8 cellular contexts compared by ENCODE assay signal in the genomic region with DNA sequence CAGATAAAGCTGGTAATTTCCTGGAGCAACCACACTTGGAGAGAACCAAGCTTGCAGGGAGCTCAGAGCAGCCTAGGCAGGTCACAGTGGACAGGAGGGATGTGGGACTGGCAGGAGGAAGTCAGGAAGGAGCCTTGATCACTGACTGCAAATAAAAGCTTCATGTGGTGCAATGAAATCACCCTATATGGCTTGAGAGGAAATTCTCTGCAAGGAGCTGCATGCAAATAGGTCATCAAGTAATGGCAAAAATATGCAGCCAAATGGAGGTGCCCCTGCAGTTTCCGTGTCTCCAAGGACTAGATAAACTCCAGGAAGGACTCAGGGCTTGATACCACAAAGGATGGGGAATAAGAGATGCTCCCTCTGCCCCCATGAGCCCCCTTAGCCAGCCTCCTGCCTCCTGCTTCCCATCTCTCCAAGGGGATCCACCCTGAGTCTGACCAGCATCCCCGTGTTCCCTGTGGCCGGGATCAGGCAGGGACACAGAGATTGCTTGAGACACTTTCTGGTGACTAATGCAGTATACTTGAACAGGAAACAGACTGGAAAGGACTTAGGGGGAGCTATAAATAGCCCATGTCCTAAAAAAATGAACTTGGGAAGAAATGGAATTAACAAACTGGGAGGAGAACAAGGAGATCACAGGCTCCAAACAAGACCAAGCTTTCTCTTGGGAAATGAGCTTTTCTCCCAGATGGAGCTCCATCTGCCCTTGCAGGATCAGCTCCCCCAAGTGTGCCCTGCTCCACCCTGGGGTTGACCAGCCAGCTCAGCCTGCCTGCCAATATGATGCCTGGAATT. TPM values are rescaled to one million over a fixed set of nuclear protein-coding genes. Genes with fewer than 3 reads are reported as not detected.
DNase-seq lines count a peak whose midpoint lies in the region; ATAC-seq, FAIRE-seq and TF ChIP-seq lines count a peak whose summit lies in the region.

No MANE protein-coding gene starts in this region.

- H3K27ac ChIP-seq in KOPT-K1 (ENCODE audit: low read depth, low read length, poor library complexity, severe bottlenecking) (peak overlapping the region; percentile 45), kidney (ENCODE audit: low read depth in 2 of 2, low read length in 2 of 2) (peak overlapping the region; percentile 90 to 92), thyroid gland (peak overlapping the region; percentile 82 to 89 (median 86))

- H3K9ac ChIP-seq in kidney (ENCODE audit: low read length in 2 of 2): peak overlapping the region in 1 of 2 donors; percentile 15

- no peak for TF ChIP-seq CTCF in kidney (IDR thresholded peaks at IDR 0.05; ENCODE audit: borderline replicate concordance, extremely low read depth, insufficient read depth)
- no peak for TF ChIP-seq CTCF in thyroid gland (IDR thresholded peaks at IDR 0.05)
- TF ChIP-seq CTCF in GM10266 (IDR thresholded peaks at IDR 0.05; ENCODE audit: control insufficient read depth, insufficient read depth, low read depth, missing control alignments): no peak
- no peak for TF ChIP-seq CTCF in GM13977 (IDR thresholded peaks at IDR 0.05; ENCODE audit: extremely low read depth, insufficient read depth, missing control alignments)

- no peak for FAIRE-seq in kidney (lab: Jason Lieb, UNC)

- in situ Hi-C loops in GM13977 (cut with MboI; ENCODE audit: low pct_unique_long_range_greater_than_20kb, low sequenced_read_pairs, unreplicated experiment): no loop called here

- H3K4me3 ChIP-seq in kidney (ENCODE audit: low read length in 2 of 2) (no peak overlapping the region), thyroid gland (replicated peaks in 1 of 3) (no peak overlapping the region)

- no peak for ATAC-seq in activated CD4-positive, CD25-positive, alpha-beta regulatory T cell treated with anti-CD3 and anti-CD28 coated beads, Interleukin-2, amount 50 U/mL, for 24 hours

- 18 to 28% methylated on average over 3 of the region's 3 CpGs for WGBS in thyroid gland, 2 donors

- no peaks in the 10 kb centered on the region for H3K27me3 ChIP-seq in thyroid gland

- peak; percentile 80 for DNase-seq in AG20443 (ENCODE audit: low spot score)
- DNase-seq in astrocyte of the hippocampus (ENCODE audit: low read depth, low spot score): peak; percentile 91
- DNase-seq in kidney: peak; percentile 91
- peak; percentile 79 to 80 for DNase-seq in thyroid gland
- no peak for DNase-seq in GM10266 (ENCODE audit: extremely low spot score)
- no peak for DNase-seq in GM13977 (ENCODE audit: low spot score)

- peaks cover 16 to 19% of the 10 kb centered on the region in 2 donors for H3K4me1 ChIP-seq in kidney (ENCODE audit: control insufficient read depth in 1 of 2, insufficient read depth in 1 of 2, low read depth in 1 of 2, low read length in 2 of 2)
- H3K4me1 ChIP-seq in thyroid gland: peaks cover 47 to 61% of the 10 kb centered on the region in 2 donors

- H3K36me3 ChIP-seq in KOPT-K1 (ENCODE audit: insufficient read depth, low read length): no peaks in the 10 kb centered on the region
- H3K36me3 ChIP-seq in kidney (ENCODE audit: control insufficient read depth in 1 of 2, insufficient read depth in 2 of 2, low read length in 2 of 2): no peaks in the 10 kb centered on the region
- no peaks in the 10 kb centered on the region for H3K36me3 ChIP-seq in thyroid gland

- H3K9me3 ChIP-seq in KOPT-K1 (ENCODE audit: insufficient read depth, low read length, poor library complexity, severe bottlenecking): no peaks in the 10 kb centered on the region
- H3K9me3 ChIP-seq in kidney (ENCODE audit: control insufficient read depth in 1 of 2, low read length in 2 of 2): peaks cover 0 to 3% of the 10 kb centered on the region in 2 donors
- no peaks in the 10 kb centered on the region for H3K9me3 ChIP-seq in thyroid gland

- intact Hi-C loops in kidney (cut with DNase I) (no loop called here), thyroid gland (cut with DNase I) (no loop called here)

- TF ChIP-seq POLR2A in thyroid gland (IDR thresholded peaks at IDR 0.05): peak in 1 of 2 donors; percentile 20

RNA-seq across cellular contexts. Expression of a gene that starts 23.9 kb away (rescaled TPM):
- total RNA-seq in kidney: 64.5 TPM
- polyA plus RNA-seq in kidney (ENCODE audit: insufficient read depth, low read depth, low replicate concordance): 7.8 TPM
- 10 to 100 TPM; 27.4 to 63.6 (median 51.9) TPM for total RNA-seq in thyroid gland

Comparison
In these comparisons a context has a peak if more than half of its experiments do, and no peak if none do; other contexts are left out.
1. DNase-seq: peak in AG20443 (single experiment), astrocyte of the hippocampus (single experiment), kidney (single experiment) and thyroid gland (2 of 2); none in GM10266 (single experiment) and GM13977 (single experiment).
2. Peak in every context shown above with its lines, with median percentiles within 50 percentile points of each other: H3K27ac ChIP-seq.